ENCODE assay signal across 13 cellular contexts in the genomic region with DNA sequence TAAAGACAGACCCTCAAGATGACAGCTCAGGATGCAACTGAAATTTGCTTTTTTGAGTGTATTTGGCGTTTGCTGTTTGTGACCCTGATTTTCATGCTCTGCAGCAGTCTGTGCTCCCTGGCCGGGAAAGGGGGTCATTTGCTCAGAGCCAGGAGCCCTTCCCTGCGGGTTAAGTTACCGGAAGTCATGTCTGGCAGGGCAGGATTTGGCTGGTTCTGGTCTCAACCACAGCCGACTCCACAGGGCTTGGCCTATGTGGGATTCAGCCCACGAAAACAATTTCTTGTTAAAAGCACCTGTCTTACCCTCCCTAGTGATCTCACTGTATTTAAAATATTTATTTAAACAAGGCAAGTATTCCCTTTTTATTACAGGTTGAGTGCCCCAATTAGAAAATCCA.
"Had no signal": no experiment of that assay in that cellular context is flagged by ENCODE, and none has a peak within 500 bp of the region (broad histone marks: within the 10 kb centered on the region; RNA-seq: fewer than 3 reads in every experiment).

No MANE protein-coding gene starts in this region.

- ATAC-seq: activated CD8-positive, alpha-beta T cell treated with anti-CD3 and anti-CD28 coated beads for 36 hours; activated T-cell treated with anti-CD3 and anti-CD28 coated beads, Interleukin-2, amount 50 U/mL, for 72 hours; esophagus mucosa; left cardiac atrium; sciatic nerve had no signal

- H3K4me1 ChIP-seq: ascending aorta had no signal

- H3K27ac ChIP-seq: ascending aorta had no signal

- DNase-seq: activated CD8-positive, alpha-beta memory T cell treated with anti-CD3 and anti-CD28 coated beads, Interleukin-2, amount 50 U/mL, for 4 hours; activated CD8-positive, alpha-beta T cell treated with anti-CD3 and anti-CD28 coated beads for 36 hours; activated naive CD4-positive, alpha-beta T cell; activated T-cell treated with anti-CD3 and anti-CD28 coated beads, Interleukin-2, amount 50 U/mL, for 72 hours; glutamatergic neuron; left cardiac atrium; occipital lobe; stimulated activated CD4-positive, alpha-beta T cell treated with anti-CD3 and anti-CD28 coated beads, Interleukin-2, amount 100 ng/mL, for 24 hours; stimulated activated naive CD4-positive, alpha-beta T cell; T1000 had no signal

- H3K4me3 ChIP-seq: ascending aorta had no signal

- H3K9me3 ChIP-seq: ascending aorta had no signal

- H3K36me3 ChIP-seq: ascending aorta had no signal

- H3K27me3 ChIP-seq: ascending aorta had no signal
